Comparison of ENCODE assay signal across 34 cellular contexts in the genomic region with DNA sequence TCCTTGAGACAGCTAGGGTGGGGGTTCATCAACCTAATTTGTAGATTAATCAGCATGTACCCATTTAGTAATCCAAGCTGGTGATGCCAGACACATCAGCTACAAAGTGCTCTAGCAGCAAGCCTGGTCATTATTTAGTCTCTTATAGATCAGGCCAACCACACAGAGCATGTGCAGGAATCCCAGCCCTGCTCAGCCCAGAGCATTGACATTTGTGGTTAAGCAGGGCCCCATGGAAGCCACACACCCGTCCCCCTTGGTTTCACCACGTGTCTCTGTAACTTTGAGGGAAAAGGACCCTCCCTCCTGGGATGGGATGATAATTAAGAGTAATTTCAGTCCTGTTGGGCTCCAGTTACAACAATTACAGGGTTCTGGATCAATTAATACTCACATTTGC.
"Had no signal": no experiment of that assay in that cellular context is flagged by ENCODE, and none has a peak within 500 bp of the region (broad histone marks: within the 10 kb centered on the region; RNA-seq: fewer than 3 reads in every experiment).

No MANE protein-coding gene starts in this region.

- H3K9me3 ChIP-seq: adrenal gland, MG63, SJSA1, SK-N-SH had no signal

- H3K36me3 ChIP-seq: adrenal gland, MG63, SJSA1 had no signal

- H3K36me3 Mint-ChIP-seq: activated naive CD4-positive, alpha-beta T cell treated with anti-CD3 and anti-CD28 coated beads, Interleukin-2, amount 50 U/mL, for 72 hours; brain had no signal

- H3K4me1 Mint-ChIP-seq: activated CD4-positive, alpha-beta T cell treated with anti-CD3 and anti-CD28 coated beads for 36 hours; activated CD4-positive, alpha-beta T cell treated with anti-CD3 and anti-CD28 coated beads, Interleukin-2, amount 10 ng/mL, durations not matched to agents 7 days and 5 days had no signal

- H3K27me3 ChIP-seq: adrenal gland had no signal

- H3K9me3 Mint-ChIP-seq: activated CD4-positive, alpha-beta T cell treated with anti-CD3 and anti-CD28 coated beads, Interleukin-2, amount 10 ng/mL, durations not matched to agents 7 days and 5 days; activated naive CD4-positive, alpha-beta T cell treated with anti-CD3 and anti-CD28 coated beads for 36 hours; activated naive CD4-positive, alpha-beta T cell treated with anti-CD3 and anti-CD28 coated beads, Interleukin-2, amount 50 U/mL, for 72 hours; activated T-cell treated with anti-CD3 and anti-CD28 coated beads, Interleukin-2, amount 50 U/mL, for 24 hours; activated T-helper 2 cell treated with anti-CD3 and anti-CD28 coated beads, Interferon-gamma antibody, Interleukin-2, Interleukin-4, amounts not matched to agents 10 μg/mL and 5 μg/mL and 100 μg/mL, durations not matched to agents 14 hours and 24 hours and 36 hours; T-helper 1 cell treated with Interleukin-12 subunit alpha and Interleukin-12 subunit beta and Interleukin-4 antibody, amounts not matched to agents 30 μg/mL and 1 μg/mL, for 36 hours; T-helper 2 cell treated with Interferon-gamma antibody and Interleukin-4, amounts not matched to agents 5 μg/mL and 100 μg/mL, for 36 hours had no signal

- ATAC-seq: activated CD4-positive, alpha-beta T cell treated with anti-CD3 and anti-CD28 coated beads for 36 hours; activated CD8-positive, alpha-beta T cell treated with anti-CD3 and anti-CD28 coated beads, Interleukin-2, amount 10 ng/mL, durations not matched to agents 7 days and 5 days; activated naive CD4-positive, alpha-beta T cell treated with anti-CD3 and anti-CD28 coated beads, Interleukin-2, amount 50 U/mL, for 72 hours; Panc1 had no signal

- H3K4me3 Mint-ChIP-seq: activated CD4-positive, alpha-beta T cell treated with anti-CD3 and anti-CD28 coated beads for 36 hours; activated CD4-positive, alpha-beta T cell treated with anti-CD3 and anti-CD28 coated beads, Interleukin-2, amount 10 ng/mL, durations not matched to agents 7 days and 5 days; activated CD8-positive, alpha-beta T cell treated with anti-CD3 and anti-CD28 coated beads, Interleukin-2, amount 10 ng/mL, durations not matched to agents 7 days and 5 days; activated naive CD4-positive, alpha-beta T cell treated with anti-CD3 and anti-CD28 coated beads for 36 hours; activated T-cell treated with anti-CD3 and anti-CD28 coated beads, Interleukin-2, amount 50 U/mL, for 24 hours; brain; T-helper 1 cell treated with Interleukin-12 subunit alpha and Interleukin-12 subunit beta and Interleukin-4 antibody, amounts not matched to agents 30 μg/mL and 1 μg/mL, for 36 hours; T-helper 2 cell treated with Interferon-gamma antibody and Interleukin-4, amounts not matched to agents 5 μg/mL and 100 μg/mL, for 36 hours had no signal

- H3K4me1 ChIP-seq: adrenal gland, SJSA1 had no signal

- H3K27me3 Mint-ChIP-seq: activated CD4-positive, alpha-beta T cell treated with anti-CD3 and anti-CD28 coated beads for 36 hours; brain had no signal

- FAIRE-seq: bronchial epithelial cell, TTC549 had no signal

- H3K4me3 ChIP-seq: adrenal gland, MG63, SJSA1 had no signal

- DNase-seq: activated CD4-positive, alpha-beta T cell treated with anti-CD3 and anti-CD28 coated beads for 36 hours; activated CD4-positive, alpha-beta T cell treated with anti-CD3 and anti-CD28 coated beads, Interleukin-2, amount 10 ng/mL, durations not matched to agents 7 days and 5 days; activated CD4-positive, alpha-beta T cell treated with anti-CD3 and anti-CD28 coated beads, Interleukin-2, amount 50 U/mL, for 48 hours; activated CD8-positive, alpha-beta T cell treated with anti-CD3 and anti-CD28 coated beads, Interleukin-2, amount 10 ng/mL, durations not matched to agents 7 days and 5 days; activated gamma-delta T cell treated with Interleukin-2 at 50 U/mL for 16 hours; activated naive CD4-positive, alpha-beta T cell treated with anti-CD3 and anti-CD28 coated beads for 36 hours; activated T-cell treated with anti-CD3 and anti-CD28 coated beads, Interleukin-2, amount 50 U/mL, for 24 hours; adrenal gland; central memory CD4-positive, alpha-beta T cell; Kasumi-1; KG1; MG63; NCI-H1048; NCI-H1105 treated with DMSO at 0.1 percent for 48 hours; NCI-H1436; NCI-H1694; NCI-H1930; NCI-H2081 treated with DMSO at 0.1 percent for 48 hours; NCI-H226; NCI-H446 treated with DMSO at 0.1 percent for 48 hours; NCI-H524; NCI-H69; NCI-H82; SHP77 treated with DMSO at 0.1 percent for 48 hours; SK-N-SH had no signal

- H3K27ac ChIP-seq: adrenal gland, SJSA1 had no signal

- H3K9me2 ChIP-seq: SK-N-SH had no signal

- H3K27ac Mint-ChIP-seq: activated CD4-positive, alpha-beta T cell treated with anti-CD3 and anti-CD28 coated beads for 36 hours; activated CD4-positive, alpha-beta T cell treated with anti-CD3 and anti-CD28 coated beads, Interleukin-2, amount 10 ng/mL, durations not matched to agents 7 days and 5 days; activated CD8-positive, alpha-beta T cell treated with anti-CD3 and anti-CD28 coated beads, Interleukin-2, amount 10 ng/mL, durations not matched to agents 7 days and 5 days; activated naive CD4-positive, alpha-beta T cell treated with anti-CD3 and anti-CD28 coated beads for 36 hours; activated naive CD4-positive, alpha-beta T cell treated with anti-CD3 and anti-CD28 coated beads, Interleukin-2, amount 50 U/mL, for 72 hours; activated T-cell treated with anti-CD3 and anti-CD28 coated beads, Interleukin-2, amount 50 U/mL, for 24 hours; activated T-helper 2 cell treated with anti-CD3 and anti-CD28 coated beads, Interferon-gamma antibody, Interleukin-2, Interleukin-4, amounts not matched to agents 10 μg/mL and 5 μg/mL and 100 μg/mL, durations not matched to agents 14 hours and 24 hours and 36 hours; brain; T-helper 1 cell treated with Interleukin-12 subunit alpha and Interleukin-12 subunit beta and Interleukin-4 antibody, amounts not matched to agents 30 μg/mL and 1 μg/mL, for 36 hours; T-helper 2 cell treated with Interferon-gamma antibody and Interleukin-4, amounts not matched to agents 5 μg/mL and 100 μg/mL, for 36 hours had no signal

- H3K4me2 ChIP-seq: SK-N-SH had no signal

- H3K9ac ChIP-seq: SK-N-SH had no signal
